ENCODE assay signal across 1 cellular context in genomic region chr1:21938791-21939538, GRCh38.
TF ChIP-seq lines count a peak whose summit lies in the region.

No MANE protein-coding gene starts in this region.

TF ChIP-seq in GM23338, 12 proteins besides CTCF, POLR2A, EP300 and RAD21 (continued from another document):
- no peak for TF ChIP-seq ETS1 (IDR thresholded peaks at IDR 0.05)
